In the genomic region with DNA sequence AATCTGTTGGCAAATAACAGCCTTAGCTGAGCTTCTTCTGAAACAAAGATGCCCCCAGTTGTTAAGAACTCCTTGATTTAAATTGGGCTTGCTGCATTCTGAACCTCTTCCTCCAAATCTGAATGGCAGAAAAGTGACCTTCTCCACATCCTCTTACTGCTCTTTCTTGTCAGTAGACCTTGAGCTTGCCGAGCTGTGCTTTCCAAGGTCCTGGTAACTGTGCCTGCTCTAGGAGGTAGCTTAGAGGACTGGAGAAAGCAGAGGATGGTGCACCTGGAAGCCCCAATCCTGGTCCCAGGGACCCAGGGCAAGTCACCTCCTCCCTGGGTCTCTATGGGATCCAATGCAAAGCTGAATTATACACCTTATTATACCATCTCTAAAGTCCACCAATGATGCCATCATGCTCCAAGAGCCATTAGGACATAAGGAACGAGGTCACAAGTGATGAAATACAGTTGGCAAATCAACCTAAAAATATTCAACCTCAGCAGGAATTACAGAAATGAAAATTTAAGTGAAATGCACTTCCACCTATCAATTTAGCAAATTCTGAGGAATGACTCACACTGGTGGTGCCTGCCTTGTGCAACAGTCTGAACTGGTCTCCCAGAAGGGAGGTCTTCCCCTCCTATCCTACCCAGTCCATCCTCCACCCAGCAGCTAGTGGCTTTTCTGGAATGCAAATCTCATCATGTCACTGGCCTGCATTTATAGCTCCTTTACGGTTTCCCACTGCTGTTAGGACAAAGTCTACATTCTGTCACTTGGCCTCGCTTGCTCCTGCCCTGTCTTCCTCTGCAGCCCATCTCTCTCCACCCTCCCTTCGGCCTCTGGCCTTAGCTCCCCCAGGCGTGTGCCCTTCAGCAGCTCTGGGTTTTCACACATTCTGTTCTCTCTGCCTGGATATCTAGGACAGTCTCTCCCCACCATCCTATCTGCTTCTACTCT, we compare ENCODE assay signal across 11 cellular contexts. TPM values are rescaled to one million over a fixed set of nuclear protein-coding genes. Genes with fewer than 3 reads are reported as not detected.
DNase-seq lines count a peak whose midpoint lies in the region; ATAC-seq and TF ChIP-seq lines count a peak whose summit lies in the region.
"Had no signal": no experiment of that assay in that cellular context is flagged by ENCODE, and none has a peak within 500 bp of the region (broad histone marks: within the 10 kb centered on the region; RNA-seq: fewer than 3 reads in every experiment).

No MANE protein-coding gene starts in this region.

- no peaks in the 10 kb centered on the region for H3K27me3 Mint-ChIP-seq in activated naive CD8-positive, alpha-beta T cell treated with anti-CD3 and anti-CD28 coated beads, Interleukin-2, amount 10 ng/mL, durations not matched to agents 7 days and 5 days
- no peaks in the 10 kb centered on the region for H3K27me3 Mint-ChIP-seq in activated naive CD8-positive, alpha-beta T cell treated with anti-CD3 and anti-CD28 coated beads for 36 hours
- H3K27me3 Mint-ChIP-seq in Calu3 (ENCODE audit: unreplicated experiment): no peaks in the 10 kb centered on the region
- H3K27me3 Mint-ChIP-seq: CD4-positive, CD25-positive, alpha-beta regulatory T cell had no signal

- DNase-seq in activated naive CD8-positive, alpha-beta T cell treated with anti-CD3 and anti-CD28 coated beads, Interleukin-2, amount 10 ng/mL, durations not matched to agents 7 days and 5 days: no peak
- no peak for DNase-seq in activated naive CD8-positive, alpha-beta T cell treated with anti-CD3 and anti-CD28 coated beads for 36 hours
- DNase-seq in body of pancreas: peak in 1 of 4 donors; percentile 65
- DNase-seq in left lung: peak in 1 of 2 donors; percentile 62
- no peak for DNase-seq in Calu3
- DNase-seq: SHP77; stimulated activated CD4-positive, alpha-beta T cell treated with anti-CD3 and anti-CD28 coated beads, Interleukin-4, amount 100 ng/mL, for 4 hours had no signal

- H3K4me1 Mint-ChIP-seq in activated naive CD8-positive, alpha-beta T cell treated with anti-CD3 and anti-CD28 coated beads, Interleukin-2, amount 10 ng/mL, durations not matched to agents 7 days and 5 days: peaks cover 19% of the 10 kb centered on the region
- H3K4me1 Mint-ChIP-seq in activated naive CD8-positive, alpha-beta T cell treated with anti-CD3 and anti-CD28 coated beads for 36 hours: peaks cover 49% of the 10 kb centered on the region
- peaks cover 26% of the 10 kb centered on the region for H3K4me1 Mint-ChIP-seq in Calu3 (ENCODE audit: low read depth, unreplicated experiment)

- no peak overlapping the region for H3K4me3 ChIP-seq in body of pancreas
- H3K4me3 ChIP-seq in left lung: no peak overlapping the region

- BruUV-seq in Calu3 (replicated peaks; lab: Mats Ljungman, UMichigan): no TSS peak

- intact Hi-C loops in body of pancreas (cut with DNase I): no loop called here
- intact Hi-C loops in left lung (cut with DNase I): no loop called here
- intact Hi-C loops in Calu3 (cut with micrococcal nuclease; ENCODE audit: unreplicated experiment): no loop called here

- TF ChIP-seq POLR2A in body of pancreas (IDR thresholded peaks at IDR 0.05): no peak

- H3K9me3 ChIP-seq in body of pancreas: no peaks in the 10 kb centered on the region
- no peaks in the 10 kb centered on the region for H3K9me3 ChIP-seq in left lung

- no peaks in the 10 kb centered on the region for H3K27me3 ChIP-seq in body of pancreas
- H3K27me3 ChIP-seq in left lung: no peaks in the 10 kb centered on the region

- peak overlapping the region; percentile 50 for H3K27ac Mint-ChIP-seq in activated naive CD8-positive, alpha-beta T cell treated with anti-CD3 and anti-CD28 coated beads, Interleukin-2, amount 10 ng/mL, durations not matched to agents 7 days and 5 days
- no peak overlapping the region for H3K27ac Mint-ChIP-seq in activated naive CD8-positive, alpha-beta T cell treated with anti-CD3 and anti-CD28 coated beads for 36 hours
- H3K27ac Mint-ChIP-seq in Calu3 (ENCODE audit: unreplicated experiment): no peak overlapping the region

- ATAC-seq in activated naive CD8-positive, alpha-beta T cell treated with anti-CD3 and anti-CD28 coated beads, Interleukin-2, amount 10 ng/mL, durations not matched to agents 7 days and 5 days (ENCODE audit: low read depth): peak; percentile 82
- peak; percentile 40 for ATAC-seq in body of pancreas
- ATAC-seq in left lung: peak; percentile 66
- ATAC-seq in HG03159 (IDR thresholded peaks at IDR 0.05; ENCODE audit: unreplicated experiment): no peak
- ATAC-seq in activated CD4-positive, CD25-positive, alpha-beta regulatory T cell treated with anti-CD3 and anti-CD28 coated beads, Interleukin-2, amount 50 U/mL, for 24 hours: no peak
- ATAC-seq in esophagus mucosa: no peak

- H3K36me3 Mint-ChIP-seq in activated naive CD8-positive, alpha-beta T cell treated with anti-CD3 and anti-CD28 coated beads, Interleukin-2, amount 10 ng/mL, durations not matched to agents 7 days and 5 days: peaks cover 1% of the 10 kb centered on the region
- no peaks in the 10 kb centered on the region for H3K36me3 Mint-ChIP-seq in activated naive CD8-positive, alpha-beta T cell treated with anti-CD3 and anti-CD28 coated beads for 36 hours
- H3K36me3 Mint-ChIP-seq in Calu3 (ENCODE audit: insufficient read depth, unreplicated experiment): no peaks in the 10 kb centered on the region
- H3K36me3 Mint-ChIP-seq: CD4-positive, CD25-positive, alpha-beta regulatory T cell had no signal

- H3K4me1 ChIP-seq in body of pancreas: peaks cover 29% of the 10 kb centered on the region
- peaks cover 0 to 30% of the 10 kb centered on the region in 2 donors for H3K4me1 ChIP-seq in left lung

- 67 to 76% methylated on average over 6 of the region's 6 CpGs for WGBS in body of pancreas, 2 donors

- TF ChIP-seq CTCF in body of pancreas (IDR thresholded peaks at IDR 0.05): no peak
- TF ChIP-seq CTCF in left lung (IDR thresholded peaks at IDR 0.05): no peak
- no peak for TF ChIP-seq CTCF in Calu3 (IDR thresholded peaks at IDR 0.05; ENCODE audit: unreplicated experiment)

- no peaks in the 10 kb centered on the region for H3K9me3 Mint-ChIP-seq in activated naive CD8-positive, alpha-beta T cell treated with anti-CD3 and anti-CD28 coated beads, Interleukin-2, amount 10 ng/mL, durations not matched to agents 7 days and 5 days
- H3K9me3 Mint-ChIP-seq in activated naive CD8-positive, alpha-beta T cell treated with anti-CD3 and anti-CD28 coated beads for 36 hours: no peaks in the 10 kb centered on the region
- H3K9me3 Mint-ChIP-seq in Calu3 (ENCODE audit: low read depth, unreplicated experiment): no peaks in the 10 kb centered on the region
- H3K9me3 Mint-ChIP-seq: CD4-positive, CD25-positive, alpha-beta regulatory T cell had no signal

- CTCF ChIA-PET in Calu3 (lab: Charles Lee): no interaction called here

- POLR2A ChIA-PET in activated naive CD8-positive, alpha-beta T cell treated with anti-CD3 and anti-CD28 coated beads, Interleukin-2, amount 10 ng/mL, durations not matched to agents 7 days and 5 days (lab: Charles Lee): interaction anchor here (1.3 to 1.6 kb wide), 2 partner anchors 9 to 24 kb away, joined by 4 to 8 read pairs; no protein-coding TSS in a partner anchor

- H3K36me3 ChIP-seq in body of pancreas (replicated peaks in 1 of 2; ENCODE audit: insufficient read depth in 1 of 2, low read depth in 2 of 2) (no peaks in the 10 kb centered on the region), left lung (no peaks in the 10 kb centered on the region)

- peak overlapping the region; percentile 33 for H3K4me3 Mint-ChIP-seq in activated naive CD8-positive, alpha-beta T cell treated with anti-CD3 and anti-CD28 coated beads, Interleukin-2, amount 10 ng/mL, durations not matched to agents 7 days and 5 days
- no peak overlapping the region for H3K4me3 Mint-ChIP-seq in activated naive CD8-positive, alpha-beta T cell treated with anti-CD3 and anti-CD28 coated beads for 36 hours
- H3K4me3 Mint-ChIP-seq in Calu3 (ENCODE audit: low read depth, unreplicated experiment): no peak overlapping the region

- H3K27ac ChIP-seq in body of pancreas (no peak overlapping the region), left lung (peak overlapping the region; percentile 7 to 40)

RNA-seq across cellular contexts. Expression of gene TOM1L2, which starts 36.6 kb away (rescaled TPM):
- total RNA-seq in activated naive CD8-positive, alpha-beta T cell treated with anti-CD3 and anti-CD28 coated beads, Interleukin-2, amount 10 ng/mL, durations not matched to agents 7 days and 5 days: 10 to 100 TPM; 32.9 to 37.0 TPM
- 1 to 10 TPM; 8.5 to 9.0 TPM for total RNA-seq in activated naive CD8-positive, alpha-beta T cell treated with anti-CD3 and anti-CD28 coated beads for 36 hours
- total RNA-seq in body of pancreas: 10 to 100 TPM; 35.9 to 55.8 TPM
- 10 to 100 TPM; 56.4 to 71.2 TPM for total RNA-seq in left lung
- total RNA-seq in Calu3 (2022): 20.1 and 23.1 TPM in 2 replicates
- total RNA-seq in esophagus mucosa: 78.3 TPM

RNA-seq across cellular contexts. Expression of gene DRC3, which starts 37.1 kb away (rescaled TPM):
- under 1 TPM; 0.67 to 0.77 TPM for total RNA-seq in activated naive CD8-positive, alpha-beta T cell treated with anti-CD3 and anti-CD28 coated beads, Interleukin-2, amount 10 ng/mL, durations not matched to agents 7 days and 5 days
- total RNA-seq in activated naive CD8-positive, alpha-beta T cell treated with anti-CD3 and anti-CD28 coated beads for 36 hours: under 1 TPM; 0.18 to 0.52 TPM
- total RNA-seq in body of pancreas: 1 to 10 TPM; 2.9 to 6.9 TPM
- total RNA-seq in left lung: 1 to 10 TPM; 3.6 to 7.6 TPM
- total RNA-seq in Calu3 (2022): 2.0 and 2.8 TPM in 2 replicates
- total RNA-seq in esophagus mucosa: 0.56 TPM
- total RNA-seq: CD4-positive, CD25-positive, alpha-beta regulatory T cell had no signal

Comparison
In these comparisons a context has a peak if more than half of its experiments do, and no peak if none do; other contexts are left out.
1. ATAC-seq: peak in activated naive CD8-positive, alpha-beta T cell treated with anti-CD3 and anti-CD28 coated beads, Interleukin-2, amount 10 ng/mL, durations not matched to agents 7 days and 5 days (single experiment), body of pancreas (single experiment) and left lung (single experiment); none in HG03159 (single experiment), activated CD4-positive, CD25-positive, alpha-beta regulatory T cell treated with anti-CD3 and anti-CD28 coated beads, Interleukin-2, amount 50 U/mL, for 24 hours (0 of 2) and esophagus mucosa (single experiment).
2. H3K27ac ChIP-seq: peak in left lung (2 of 2); none in body of pancreas (0 of 4).